Comparison of ENCODE assay signal across 10 cellular contexts in genomic region chr15:99016680-99017321, GRCh38. TPM values are rescaled to one million over a fixed set of nuclear protein-coding genes. Genes with fewer than 3 reads are reported as not detected.
DNase-seq lines count a peak whose midpoint lies in the region; ATAC-seq, FAIRE-seq and TF ChIP-seq lines count a peak whose summit lies in the region.
"Had no signal": no experiment of that assay in that cellular context is flagged by ENCODE, and none has a peak within 500 bp of the region (broad histone marks: within the 10 kb centered on the region; RNA-seq: fewer than 3 reads in every experiment).

No MANE protein-coding gene starts in this region.

- no peak for TF ChIP-seq EP300 in HepG2 (IDR thresholded peaks at IDR 0.05; ENCODE audit: low read depth in 2 of 2, low read length in 2 of 2)
- no peak for TF ChIP-seq EP300 in HepG2 (CRISPR knock-in tag; IDR thresholded peaks at IDR 0.05; ENCODE audit: borderline replicate concordance)

- H3K27me3 ChIP-seq in BE2C (peaks cover 22% of the 10 kb centered on the region), HL-60 (ENCODE audit: insufficient read depth, poor library complexity, severe bottlenecking) (no peaks in the 10 kb centered on the region), HepG2 (ENCODE audit: control insufficient read depth in 1 of 2, insufficient read depth in 2 of 2, low read length in 2 of 2) (peaks cover 0 to 55% of the 10 kb centered on the region in 2 experiments; a peak in 4 of 5 replicates)

- no peak overlapping the region for H2AFZ ChIP-seq in HepG2 (ENCODE audit: low read length)

- CTCF ChIA-PET in HepG2 (lab: Yijun Ruan, JAX; ENCODE audit: low intra/inter-chr PET ratio, low total read pairs): no interaction called here
- CTCF ChIA-PET in activated CD4-positive, alpha-beta memory T cell treated with anti-CD3 and anti-CD28 coated beads for 36 hours (lab: Charles Lee): no interaction called here

- 67% methylated on average over 7 of the region's 10 CpGs for WGBS in HepG2 (ENCODE audit: low lambda C conversion rate)

- peaks cover 2% of the 10 kb centered on the region for H3K4me1 Mint-ChIP-seq in activated CD4-positive, alpha-beta memory T cell treated with anti-CD3 and anti-CD28 coated beads for 36 hours (ENCODE audit: low read depth)

- no peaks in the 10 kb centered on the region for H3K9me3 ChIP-seq in BE2C
- H3K9me3 ChIP-seq in HepG2 (ENCODE audit: low read length): no peaks in the 10 kb centered on the region

- H3K36me3 ChIP-seq in BE2C (no peaks in the 10 kb centered on the region), HepG2 (replicated peaks in 1 of 2; ENCODE audit: control insufficient read depth in 1 of 2, insufficient read depth in 2 of 2, low read length in 2 of 2) (no peaks in the 10 kb centered on the region)

- FAIRE-seq in HepG2 (lab: Jason Lieb, UNC): no peak

- BruUV-seq in HepG2 (replicated peaks; lab: Mats Ljungman, UMichigan): no TSS peak

- ATAC-seq in HepG2: no peak

- intact Hi-C loops in HepG2 (cut with micrococcal nuclease; ENCODE audit: unreplicated experiment): no loop called here
- intact Hi-C loops in activated CD4-positive, alpha-beta memory T cell treated with anti-CD3 and anti-CD28 coated beads for 36 hours (cut with micrococcal nuclease): no loop called here

- H3K27ac Mint-ChIP-seq in activated CD4-positive, alpha-beta memory T cell treated with anti-CD3 and anti-CD28 coated beads for 36 hours: no peak overlapping the region
- H3K27ac Mint-ChIP-seq: IgD-negative memory B cell had no signal

- in situ Hi-C loops in HepG2 (cut with HindIII; ENCODE audit: extremely low pct_ligation_motif_present, low pct_unique_long_range_greater_than_20kb): no loop called here

- H3K27me3 Mint-ChIP-seq in activated CD4-positive, alpha-beta memory T cell treated with anti-CD3 and anti-CD28 coated beads for 36 hours: peaks cover 35% of the 10 kb centered on the region

- no peaks in the 10 kb centered on the region for H3K79me2 ChIP-seq in HepG2 (ENCODE audit: insufficient read depth, low read length)

- H3K4me2 ChIP-seq in HepG2 (ENCODE audit: low read depth, low read length): no peak overlapping the region

- no peaks in the 10 kb centered on the region for H3K9me3 Mint-ChIP-seq in activated CD4-positive, alpha-beta memory T cell treated with anti-CD3 and anti-CD28 coated beads for 36 hours
- H3K9me3 Mint-ChIP-seq: IgD-negative memory B cell had no signal

- H3K36me3 Mint-ChIP-seq in activated CD4-positive, alpha-beta memory T cell treated with anti-CD3 and anti-CD28 coated beads for 36 hours: no peaks in the 10 kb centered on the region
- H3K36me3 Mint-ChIP-seq: IgD-negative memory B cell had no signal

- H4K20me1 ChIP-seq in HepG2 (ENCODE audit: insufficient read depth, low read length): no peaks in the 10 kb centered on the region

- TF ChIP-seq POLR2A in HepG2 (IDR thresholded peaks at IDR 0.05; ENCODE audit: insufficient read depth in 1 of 2, low read depth in 2 of 2, low read length in 2 of 2): no peak

- peaks cover 4% of the 10 kb centered on the region for H3K4me1 ChIP-seq in BE2C
- H3K4me1 ChIP-seq in HepG2 (ENCODE audit: insufficient read depth, low read length): peaks cover 12% of the 10 kb centered on the region

- H3K27ac ChIP-seq in HL-60 (replicated peaks) (peak overlapping the region; percentile 21; the same call in 1 of the 2 replicates), HepG2 (ENCODE audit: extremely low read length, insufficient read depth, low read length) (no peak overlapping the region)

- no peak overlapping the region for H3K9ac ChIP-seq in HepG2 (ENCODE audit: insufficient read depth, low read depth, low read length)

- H3K4me3 ChIP-seq in BE2C (ENCODE audit: low read depth, low read length): no peak overlapping the region
- no peak overlapping the region for H3K4me3 ChIP-seq in HL-60 (replicated peaks; ENCODE audit: insufficient read depth, low read length)
- H3K4me3 ChIP-seq in HepG2 (replicated peaks in 1 of 3; ENCODE audit: insufficient read depth in 1 of 3, low read depth in 2 of 3, low read length in 3 of 3): no peak overlapping the region

- DNase-seq in BE2C (peak; percentile 60), HL-60 (ENCODE audit: low read depth in 1 of 2, low spot score in 1 of 2) (no peak), amniotic epithelial cell (ENCODE audit: low read depth) (peak; percentile 42), HepG2 (ENCODE audit: low spot score) (no peak), DMS53 treated with DMSO at 0.1 percent for 48 hours (lab: John Stamatoyannopoulos, UW; ENCODE audit: unreplicated experiment) (no peak), NCI-H2227 treated with DMSO at 0.1 percent for 48 hours (lab: John Stamatoyannopoulos, UW) (no peak)
- DNase-seq in activated CD4-positive, alpha-beta memory T cell treated with anti-CD3 and anti-CD28 coated beads for 36 hours: no peak
- DNase-seq in stimulated activated naive CD4-positive, alpha-beta T cell (lab: John Stamatoyannopoulos, UW): no peak

- H3K4me3 Mint-ChIP-seq in activated CD4-positive, alpha-beta memory T cell treated with anti-CD3 and anti-CD28 coated beads for 36 hours: no peak overlapping the region

- TF ChIP-seq CTCF in BE2C (IDR thresholded peaks at IDR 0.05; ENCODE audit: low read depth, low read length): no peak
- no peak for TF ChIP-seq CTCF in HL-60 (IDR thresholded peaks at IDR 0.05; ENCODE audit: insufficient read depth, low read length)
- no peak for TF ChIP-seq CTCF in HepG2 (CRISPR knock-in tag; IDR thresholded peaks at IDR 0.05)

- POLR2A ChIA-PET in HepG2 (lab: Yijun Ruan, JAX): no interaction called here
- POLR2A ChIA-PET in activated CD4-positive, alpha-beta memory T cell treated with anti-CD3 and anti-CD28 coated beads for 36 hours (lab: Charles Lee): no interaction called here

- no peak for TF ChIP-seq RAD21 in HepG2 (CRISPR knock-in tag; IDR thresholded peaks at IDR 0.05)

TF ChIP-seq in HepG2, 621 proteins besides CTCF, POLR2A, EP300 and RAD21:
- TF ChIP-seq ZFP91 (CRISPR knock-in tag; IDR thresholded peaks at IDR 0.05; ENCODE audit: borderline replicate concordance): no peak
- TF ChIP-seq TAF15 (IDR thresholded peaks at IDR 0.05; ENCODE audit: low read depth, low read length, poor library complexity, severe bottlenecking): no peak
- TF ChIP-seq ZC3H13 (CRISPR knock-in tag; IDR thresholded peaks at IDR 0.05): no peak
- TF ChIP-seq ARID2 (CRISPR knock-in tag; IDR thresholded peaks at IDR 0.05; ENCODE audit: borderline replicate concordance): no peak
- TF ChIP-seq HHEX (CRISPR knock-in tag; IDR thresholded peaks at IDR 0.05): no peak
- peak; percentile 54; the same call in 1 of the 2 replicates for TF ChIP-seq ZNF263 (CRISPR knock-in tag; IDR thresholded peaks at IDR 0.05)
- no peak for TF ChIP-seq SP2 (CRISPR knock-in tag; IDR thresholded peaks at IDR 0.05)
- TF ChIP-seq SUZ12 (IDR thresholded peaks at IDR 0.05; ENCODE audit: low read depth, low read length): no peak

RNA-seq across cellular contexts. Expression of gene PGPEP1L, which starts 9.2 kb away (rescaled TPM):
- not detected for polyA plus RNA-seq in BE2C (2012; ENCODE audit: insufficient read depth, insufficient read length, low read depth)
- total RNA-seq in HepG2 (2016; rRNA removed; fragmentation: Illumina TruSeq; extraction: Trizol): not detected in 2 replicates
- total RNA-seq in HepG2 (2016; cell fraction: cytosol; rRNA removed; fragmentation: Illumina TruSeq; extraction: Trizol; ENCODE audit: low read depth): not detected in 2 replicates
- total RNA-seq in HepG2 (2016; cell fraction: insoluble cytoplasmic fraction; rRNA removed; fragmentation: Illumina TruSeq; extraction: Trizol): not detected in 2 replicates
- not detected in 2 replicates for total RNA-seq in HepG2 (2016; cell fraction: membrane; rRNA removed; fragmentation: Illumina TruSeq; extraction: Trizol)
- not detected in 2 replicates for total RNA-seq in HepG2 (2016; cell fraction: nucleus; rRNA removed; fragmentation: Illumina TruSeq; extraction: Trizol)
- not detected in 2 replicates for polyA plus RNA-seq in HepG2 (2011; rRNA removed)
- polyA plus RNA-seq in HepG2 (2011; cell fraction: cytosol; rRNA removed): not detected in 2 replicates
- not detected in 2 replicates for polyA plus RNA-seq in HepG2 (2011; cell fraction: nucleus; rRNA removed)
- not detected in 2 replicates for polyA plus RNA-seq in HepG2 (2012)
- not detected in 2 replicates for polyA plus RNA-seq in HepG2 (2016; cell fraction: cytosol; fragmentation: Illumina TruSeq; extraction: Trizol; ENCODE audit: low read depth)
- polyA plus RNA-seq in HepG2 (2016; cell fraction: insoluble cytoplasmic fraction; fragmentation: Illumina TruSeq; extraction: Trizol; ENCODE audit: low read depth): not detected in 2 replicates
- polyA plus RNA-seq in HepG2 (2016; cell fraction: membrane; fragmentation: Illumina TruSeq; extraction: Trizol; ENCODE audit: low read depth): not detected in 2 replicates
- not detected in 2 replicates for polyA plus RNA-seq in HepG2 (2016; cell fraction: nucleus; fragmentation: Illumina TruSeq; extraction: Trizol; ENCODE audit: insufficient read depth, low read depth)
- polyA minus RNA-seq in HepG2 (2011; rRNA and poly(A)+ RNA removed; ENCODE audit: low replicate concordance): 2.3 TPM in 1 of 2 replicates, not detected in the other
- polyA minus RNA-seq in HepG2 (2011; cell fraction: cytosol; rRNA and poly(A)+ RNA removed): not detected in 2 replicates
- polyA minus RNA-seq in HepG2 (2011; cell fraction: nucleus; rRNA and poly(A)+ RNA removed): not detected in 2 replicates
- total RNA-seq in activated CD4-positive, alpha-beta memory T cell treated with anti-CD3 and anti-CD28 coated beads for 36 hours: not detected
- total RNA-seq: mononuclear cell had no signal
- polyA plus RNA-seq: IgD-negative memory B cell had no signal

Comparison
In these comparisons a context has a peak if more than half of its experiments do, and no peak if none do; other contexts are left out.
1. DNase-seq: peak in BE2C (single experiment) and amniotic epithelial cell (single experiment); none in HL-60 (0 of 2), HepG2 (single experiment), DMS53 treated with DMSO at 0.1 percent for 48 hours (single experiment), activated CD4-positive, alpha-beta memory T cell treated with anti-CD3 and anti-CD28 coated beads for 36 hours (single experiment), NCI-H2227 treated with DMSO at 0.1 percent for 48 hours (single experiment) and stimulated activated naive CD4-positive, alpha-beta T cell (0 of 6).